ENCODE assay signal across 30 cellular contexts in the genomic region with DNA sequence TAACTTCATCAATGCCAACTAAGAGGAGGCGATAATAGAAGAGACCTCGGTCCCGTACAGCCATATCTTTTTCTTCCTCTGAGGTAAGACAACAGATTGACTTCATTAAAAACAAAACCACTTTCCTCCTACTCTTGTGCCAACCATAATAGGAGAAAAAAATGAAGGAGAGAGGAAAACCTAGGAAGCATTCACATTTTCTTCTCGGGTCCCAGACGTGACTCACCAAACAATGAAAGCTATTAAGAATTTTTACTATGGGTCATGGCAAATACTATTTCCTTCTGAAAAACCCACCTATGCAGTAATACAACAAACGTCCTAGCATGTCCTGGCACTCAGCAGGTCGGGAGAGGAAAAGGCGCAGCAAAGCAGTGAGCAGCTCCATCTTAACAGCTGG. TPM values are rescaled to one million over a fixed set of nuclear protein-coding genes. Genes with fewer than 3 reads are reported as not detected.
A peak's percentile ranks its signal among the peaks of the same experiment; 100 is the strongest.
DNase-seq lines count a peak whose midpoint lies in the region; ATAC-seq, FAIRE-seq and TF ChIP-seq lines count a peak whose summit lies in the region.
"Had no signal": no experiment of that assay in that cellular context is flagged by ENCODE, and none has a peak within 500 bp of the region (broad histone marks: within the 10 kb centered on the region; RNA-seq: fewer than 3 reads in every experiment).

No MANE protein-coding gene starts in this region.

- TF ChIP-seq CTCF in astrocyte of the spinal cord (IDR thresholded peaks at IDR 0.05; ENCODE audit: low read depth, low read length) = no peak
- no peak for TF ChIP-seq CTCF in GM10266 (IDR thresholded peaks at IDR 0.05; ENCODE audit: control insufficient read depth, insufficient read depth, low read depth, missing control alignments)

- no peak for TF ChIP-seq POLR2A in GM12892 (IDR thresholded peaks at IDR 0.05; ENCODE audit: low read depth, low read length)

- H3K4me3 Mint-ChIP-seq in CD4-positive, CD25-positive, alpha-beta regulatory T cell = no peak overlapping the region
- H3K4me3 Mint-ChIP-seq in CD4-positive, alpha-beta memory T cell = no peak overlapping the region
- no peak overlapping the region for H3K4me3 Mint-ChIP-seq in naive thymus-derived CD4-positive, alpha-beta T cell
- H3K4me3 Mint-ChIP-seq: CD14-positive monocyte, IgD-negative memory B cell had no signal

- peak overlapping the region in 2 of 3 donors; percentile 63 to 69 for H3K27ac Mint-ChIP-seq in CD4-positive, CD25-positive, alpha-beta regulatory T cell
- peak overlapping the region in 5 of 7 donors; percentile 19 to 74 (median 42) for H3K27ac Mint-ChIP-seq in CD4-positive, alpha-beta memory T cell
- peak overlapping the region in 5 of 9 donors; percentile 16 to 52 (median 29) for H3K27ac Mint-ChIP-seq in naive thymus-derived CD4-positive, alpha-beta T cell

- POLR2A ChIA-PET in CD4-positive, alpha-beta memory T cell (lab: Charles Lee; ENCODE audit: partially characterized antibody) = interaction anchor here (1.0 to 2.0 kb wide), 3 partner anchors 8 to 33 kb away, joined by 4 to 6 read pairs (median 5); a partner anchor contains a TSS
- POLR2A ChIA-PET in naive thymus-derived CD4-positive, alpha-beta T cell (lab: Charles Lee) = interaction anchor here (1.1 kb wide), 1 partner anchor 16 kb away, joined by 5 read pairs; no protein-coding TSS in a partner anchor

- H3K4me1 ChIP-seq in CD4-positive, CD25-positive, alpha-beta regulatory T cell (ENCODE audit: control insufficient read depth, insufficient read depth, low read length, poor library complexity, severe bottlenecking) = peaks cover under 1% of the 10 kb centered on the region
- peaks cover 7% of the 10 kb centered on the region for H3K4me1 ChIP-seq in CD4-positive, alpha-beta memory T cell (ENCODE audit: insufficient read depth, low read length)
- H3K4me1 ChIP-seq in naive thymus-derived CD4-positive, alpha-beta T cell (ENCODE audit: control insufficient read depth in 2 of 2, insufficient read depth in 2 of 2, low read length in 2 of 2) = no peaks in the 10 kb centered on the region
- H3K4me1 ChIP-seq: BE2C, SJSA1 had no signal

- CTCF ChIA-PET in CD4-positive, alpha-beta memory T cell (lab: Charles Lee; ENCODE audit: partially characterized antibody) = interaction anchor here (1.8 kb wide), 1 partner anchor 53 kb away, joined by 4 read pairs; no protein-coding TSS in a partner anchor
- CTCF ChIA-PET in naive thymus-derived CD4-positive, alpha-beta T cell (lab: Charles Lee) = no interaction called here

- intact Hi-C loops in CD4-positive, alpha-beta memory T cell (cut with micrococcal nuclease) = no loop called here
- intact Hi-C loops in naive thymus-derived CD4-positive, alpha-beta T cell (cut with micrococcal nuclease) = no loop called here

- no peak overlapping the region for H3K27ac ChIP-seq in CD4-positive, CD25-positive, alpha-beta regulatory T cell (ENCODE audit: insufficient read depth, low read length, poor library complexity, severe bottlenecking)
- H3K27ac ChIP-seq in CD4-positive, alpha-beta memory T cell (ENCODE audit: low read depth, low read length) = no peak overlapping the region
- H3K27ac ChIP-seq in naive thymus-derived CD4-positive, alpha-beta T cell (ENCODE audit: low read depth, low read length) = no peak overlapping the region
- H3K27ac ChIP-seq: HL-60, KMS-11, PC-9, SJSA1 had no signal

- H3K27me3 Mint-ChIP-seq in CD4-positive, CD25-positive, alpha-beta regulatory T cell = no peaks in the 10 kb centered on the region
- H3K27me3 Mint-ChIP-seq in CD4-positive, alpha-beta memory T cell = no peaks in the 10 kb centered on the region
- H3K27me3 Mint-ChIP-seq in naive thymus-derived CD4-positive, alpha-beta T cell = no peaks in the 10 kb centered on the region
- H3K27me3 Mint-ChIP-seq: IgD-negative memory B cell had no signal

- H3K27me3 ChIP-seq in CD4-positive, CD25-positive, alpha-beta regulatory T cell (ENCODE audit: control insufficient read depth, insufficient read depth, low read length) = no peaks in the 10 kb centered on the region
- H3K27me3 ChIP-seq in CD4-positive, alpha-beta memory T cell (ENCODE audit: insufficient read depth, low read length) = no peaks in the 10 kb centered on the region
- no peaks in the 10 kb centered on the region for H3K27me3 ChIP-seq in naive thymus-derived CD4-positive, alpha-beta T cell (ENCODE audit: control insufficient read depth in 2 of 2, insufficient read depth in 2 of 2, low read length in 2 of 2)
- H3K27me3 ChIP-seq: BE2C, SJSA1 had no signal

- H3K4me3 ChIP-seq in CD4-positive, CD25-positive, alpha-beta regulatory T cell (ENCODE audit: low read depth, low read length) = no peak overlapping the region
- H3K4me3 ChIP-seq in CD4-positive, alpha-beta memory T cell (ENCODE audit: low read length in 2 of 2) = no peak overlapping the region
- H3K4me3 ChIP-seq in astrocyte of the spinal cord (ENCODE audit: low read depth, low read length) = no peak overlapping the region
- H3K4me3 ChIP-seq in naive thymus-derived CD4-positive, alpha-beta T cell (ENCODE audit: low read length) = no peak overlapping the region
- H3K4me3 ChIP-seq: PC-9, SJSA1 had no signal

- peaks cover 27 to 57% (median 40%) of the 10 kb centered on the region in 4 donors for H3K4me1 Mint-ChIP-seq in CD4-positive, CD25-positive, alpha-beta regulatory T cell
- peaks cover 12 to 35% (median 28%) of the 10 kb centered on the region in 4 donors for H3K4me1 Mint-ChIP-seq in CD4-positive, alpha-beta memory T cell
- H3K4me1 Mint-ChIP-seq in naive thymus-derived CD4-positive, alpha-beta T cell = peaks cover 11 to 40% (median 20%) of the 10 kb centered on the region in 7 donors

- FAIRE-seq in GM12892 (lab: Jason Lieb, UNC) = no peak
- FAIRE-seq: GM12891, GM19239 had no signal

- H3K9me3 ChIP-seq in CD4-positive, CD25-positive, alpha-beta regulatory T cell (ENCODE audit: control insufficient read depth in 2 of 2, low read length in 2 of 2) = no peaks in the 10 kb centered on the region
- H3K9me3 ChIP-seq in CD4-positive, alpha-beta memory T cell (ENCODE audit: control insufficient read depth in 1 of 2, low read length in 2 of 2) = no peaks in the 10 kb centered on the region
- no peaks in the 10 kb centered on the region for H3K9me3 ChIP-seq in naive thymus-derived CD4-positive, alpha-beta T cell (ENCODE audit: control insufficient read depth in 2 of 3, low read length in 3 of 3)
- H3K9me3 ChIP-seq: BE2C, SJSA1 had no signal

- peaks cover 63% of the 10 kb centered on the region for H3K36me3 ChIP-seq in CD4-positive, CD25-positive, alpha-beta regulatory T cell (ENCODE audit: control insufficient read depth, insufficient read depth, low read length)
- peaks cover 59% of the 10 kb centered on the region for H3K36me3 ChIP-seq in CD4-positive, alpha-beta memory T cell (ENCODE audit: insufficient read depth, low read length)
- H3K36me3 ChIP-seq in naive thymus-derived CD4-positive, alpha-beta T cell (ENCODE audit: control insufficient read depth in 2 of 3, insufficient read depth in 3 of 3, low read length in 3 of 3) = peaks cover 12 to 63% (median 27%) of the 10 kb centered on the region in 3 experiments

- H3K36me3 Mint-ChIP-seq in CD4-positive, CD25-positive, alpha-beta regulatory T cell = peaks cover 53% of the 10 kb centered on the region
- H3K36me3 Mint-ChIP-seq in CD4-positive, alpha-beta memory T cell = peaks cover 54 to 67% of the 10 kb centered on the region in 2 donors
- peaks cover 16 to 60% (median 35%) of the 10 kb centered on the region in 5 donors for H3K36me3 Mint-ChIP-seq in naive thymus-derived CD4-positive, alpha-beta T cell

- no peak for DNase-seq in CD4-positive, CD25-positive, alpha-beta regulatory T cell
- DNase-seq in CD4-positive, alpha-beta memory T cell = no peak
- DNase-seq in astrocyte of the spinal cord (ENCODE audit: low read depth, low spot score) = peak; percentile 58
- DNase-seq in naive thymus-derived CD4-positive, alpha-beta T cell = no peak
- no peak for DNase-seq in GM10266 (ENCODE audit: extremely low spot score)
- no peak for DNase-seq in SHP77 treated with DMSO at 0.1 percent for 48 hours (lab: John Stamatoyannopoulos, UW)
- DNase-seq in GM12892 (ENCODE audit: insufficient read length) = no peak
- DNase-seq: BE2C, COR-L47, DMS53, EL, GDM1, MM.1S, NCI-H1048, NCI-H1417, NCI-H1694, NCI-H2029 treated with DMSO at 0.1 percent for 48 hours, NCI-H446 treated with DMSO at 0.1 percent for 48 hours, NCI-H526 treated with DMSO at 0.1 percent for 48 hours, PC-9 had no signal

- no peaks in the 10 kb centered on the region for H3K9me3 Mint-ChIP-seq in CD4-positive, CD25-positive, alpha-beta regulatory T cell
- H3K9me3 Mint-ChIP-seq in CD4-positive, alpha-beta memory T cell = no peaks in the 10 kb centered on the region
- no peaks in the 10 kb centered on the region for H3K9me3 Mint-ChIP-seq in naive thymus-derived CD4-positive, alpha-beta T cell
- H3K9me3 Mint-ChIP-seq: CD14-positive monocyte, IgD-negative memory B cell had no signal

- in situ Hi-C loops in astrocyte of the spinal cord (cut with HindIII; ENCODE audit: low sequenced_read_pairs) = no loop called here

- no peak for ATAC-seq in CD4-positive, CD25-positive, alpha-beta regulatory T cell (ENCODE audit: low read depth in 2 of 2)
- ATAC-seq in naive thymus-derived CD4-positive, alpha-beta T cell = no peak
- ATAC-seq: Right ventricle myocardium inferior had no signal

RNA-seq across cellular contexts. Expression of a gene that starts 8.6 kb away (rescaled TPM):
- total RNA-seq in CD4-positive, CD25-positive, alpha-beta regulatory T cell = 2.2 TPM
- polyA plus RNA-seq in CD4-positive, CD25-positive, alpha-beta regulatory T cell = 1 to 10 TPM in 1 of 4 donors, under 1 TPM in 3; 0.30 to 2.1 (median 0.63) TPM
- total RNA-seq in CD4-positive, alpha-beta memory T cell = 1 to 10 TPM; 1.3 to 2.1 TPM
- 1 to 10 TPM in 1 of 2 donors, under 1 TPM in 1; 0.75 to 1.3 TPM for polyA plus RNA-seq in CD4-positive, alpha-beta memory T cell
- total RNA-seq in naive thymus-derived CD4-positive, alpha-beta T cell = 1 to 10 TPM; 1.1 to 7.5 (median 1.6) TPM
- polyA plus RNA-seq in naive thymus-derived CD4-positive, alpha-beta T cell = under 1 TPM in 1 of 2 donors, not detected in 1; 0.60 TPM
- 0.19 TPM for polyA plus RNA-seq in GM12892 (2012; ENCODE audit: missing spikeins)
- total RNA-seq: H4, Right ventricle myocardium inferior, RPMI7951 had no signal
- polyA plus RNA-seq: CD14-positive monocyte, IgD-negative memory B cell had no signal

RNA-seq across cellular contexts. Expression of a gene that starts 8.6 kb away (rescaled TPM):
- 53.6 TPM for total RNA-seq in CD4-positive, CD25-positive, alpha-beta regulatory T cell
- 10 to 100 TPM; 12.9 to 16.1 (median 14.5) TPM for polyA plus RNA-seq in CD4-positive, CD25-positive, alpha-beta regulatory T cell
- 10 to 100 TPM; 74.5 to 75.5 TPM for total RNA-seq in CD4-positive, alpha-beta memory T cell
- 10 to 100 TPM in 1 of 2 donors, 1 to 10 TPM in 1; 8.9 to 12.9 TPM for polyA plus RNA-seq in CD4-positive, alpha-beta memory T cell
- 10 to 100 TPM; 50.8 to 75.4 (median 65.0) TPM for total RNA-seq in naive thymus-derived CD4-positive, alpha-beta T cell
- 10 to 100 TPM; 13.7 to 15.6 TPM for polyA plus RNA-seq in naive thymus-derived CD4-positive, alpha-beta T cell
- 23.8 TPM for polyA plus RNA-seq in GM12892 (2012; ENCODE audit: missing spikeins)

RNA-seq across cellular contexts. Expression of a gene that starts 9.2 kb away (rescaled TPM):
- total RNA-seq in CD4-positive, CD25-positive, alpha-beta regulatory T cell = 7.0 TPM
- polyA plus RNA-seq in CD4-positive, CD25-positive, alpha-beta regulatory T cell = 1 to 10 TPM; 2.2 to 6.6 (median 4.7) TPM
- 1 to 10 TPM; 5.1 to 5.4 TPM for total RNA-seq in CD4-positive, alpha-beta memory T cell
- polyA plus RNA-seq in CD4-positive, alpha-beta memory T cell = 1 to 10 TPM; 2.8 to 5.3 TPM
- total RNA-seq in naive thymus-derived CD4-positive, alpha-beta T cell = 10 to 100 TPM in 1 of 5 experiments, 1 to 10 TPM in 4; 4.1 to 13.6 (median 6.9) TPM
- polyA plus RNA-seq in naive thymus-derived CD4-positive, alpha-beta T cell = 1 to 10 TPM; 3.7 to 6.8 TPM
- 7.2 TPM for polyA plus RNA-seq in GM12892 (2012; ENCODE audit: missing spikeins)

RNA-seq across cellular contexts. Expression of a gene that starts 24.4 kb away (rescaled TPM):
- 58.5 TPM for total RNA-seq in CD4-positive, CD25-positive, alpha-beta regulatory T cell
- 10 to 100 TPM; 49.1 to 93.4 (median 65.1) TPM for polyA plus RNA-seq in CD4-positive, CD25-positive, alpha-beta regulatory T cell
- total RNA-seq in CD4-positive, alpha-beta memory T cell = 10 to 100 TPM; 32.2 to 33.7 TPM
- 10 to 100 TPM; 38.1 to 66.1 TPM for polyA plus RNA-seq in CD4-positive, alpha-beta memory T cell
- total RNA-seq in naive thymus-derived CD4-positive, alpha-beta T cell = 10 to 100 TPM; 22.2 to 76.7 (median 27.5) TPM
- polyA plus RNA-seq in naive thymus-derived CD4-positive, alpha-beta T cell = 10 to 100 TPM; 29.7 to 37.9 TPM
- 20.0 TPM for polyA plus RNA-seq in GM12892 (2012; ENCODE audit: missing spikeins)

RNA-seq across cellular contexts. Expression of a gene that starts 33.2 kb away (rescaled TPM):
- total RNA-seq in CD4-positive, CD25-positive, alpha-beta regulatory T cell = 189 TPM
- 10 to 100 TPM in 2 of 4 donors, 1 to 10 TPM in 2; 8.6 to 12.5 (median 11.0) TPM for polyA plus RNA-seq in CD4-positive, CD25-positive, alpha-beta regulatory T cell
- total RNA-seq in CD4-positive, alpha-beta memory T cell = 100 to 1,000 TPM; 107 to 110 TPM
- 10 to 100 TPM in 1 of 2 donors, 1 to 10 TPM in 1; 4.4 to 17.1 TPM for polyA plus RNA-seq in CD4-positive, alpha-beta memory T cell
- 100 to 1,000 TPM in 4 of 5 experiments, 10 to 100 TPM in 1; 95.8 to 211 (median 124) TPM for total RNA-seq in naive thymus-derived CD4-positive, alpha-beta T cell
- 10 to 100 TPM; 11.8 to 21.3 TPM for polyA plus RNA-seq in naive thymus-derived CD4-positive, alpha-beta T cell
- polyA plus RNA-seq in GM12892 (2012; ENCODE audit: missing spikeins) = 10.5 TPM
